ENCODE assay signal across 8 cellular contexts in the genomic region with DNA sequence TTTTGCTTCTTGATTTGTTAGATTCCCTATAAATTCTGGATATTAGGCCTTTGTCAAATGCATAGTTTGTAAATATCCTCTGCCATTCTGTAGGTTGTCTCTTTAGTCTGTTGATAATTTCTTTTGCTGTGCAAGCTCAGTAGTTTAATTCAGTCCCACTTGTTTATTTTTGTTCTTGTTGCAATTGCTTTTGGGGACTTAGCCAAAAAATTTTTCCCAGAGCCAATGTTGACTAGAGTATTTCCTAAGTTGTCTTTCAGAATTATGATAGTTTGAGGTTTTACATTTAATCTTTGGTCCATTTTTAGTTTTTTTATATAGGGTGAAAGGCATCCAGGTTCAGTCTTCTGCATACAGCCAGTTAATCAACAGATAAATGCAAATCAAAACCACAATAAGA.
"Had no signal": no experiment of that assay in that cellular context is flagged by ENCODE, and none has a peak within 500 bp of the region (broad histone marks: within the 10 kb centered on the region; RNA-seq: fewer than 3 reads in every experiment).

No MANE protein-coding gene starts in this region.

- H3K36me3 ChIP-seq: HAP-1 had no signal

- H3K27ac ChIP-seq: GM23248 had no signal

- H3K4me3 ChIP-seq: GM23248, HAP-1, K562 had no signal

- H3K27ac Mint-ChIP-seq: HFFc6 had no signal

- DNase-seq: GM23248, GOT3, H7, HFFc6, IMR-90 had no signal

- H3K4me3 Mint-ChIP-seq: HFFc6 had no signal

- H3K9me3 ChIP-seq: HAP-1 had no signal

- ATAC-seq: HCT116, K562 had no signal
